17 cellular contexts compared by ENCODE assay signal in the genomic region with DNA sequence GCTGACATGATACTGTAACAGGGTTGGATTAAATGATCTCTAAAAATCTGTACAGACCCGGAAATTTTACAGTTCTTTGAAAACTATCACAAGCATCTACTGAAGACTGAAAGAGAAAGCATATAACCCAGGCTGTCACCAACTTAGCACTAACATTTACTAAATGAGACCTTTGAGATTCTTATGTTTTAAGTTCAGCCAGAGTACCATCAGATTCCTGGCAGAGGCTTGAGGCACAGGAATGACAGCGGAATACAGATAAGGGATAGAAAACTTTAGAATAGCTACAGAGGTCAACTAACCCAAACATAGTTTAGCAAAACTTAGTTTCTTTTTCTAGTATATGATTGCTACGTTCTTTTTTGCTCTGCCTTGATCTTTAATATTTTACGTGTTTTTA.
A peak's percentile ranks its signal among the peaks of the same experiment; 100 is the strongest.
DNase-seq lines count a peak whose midpoint lies in the region; ATAC-seq, FAIRE-seq and TF ChIP-seq lines count a peak whose summit lies in the region.
"Had no signal": no experiment of that assay in that cellular context is flagged by ENCODE, and none has a peak within 500 bp of the region (broad histone marks: within the 10 kb centered on the region; RNA-seq: fewer than 3 reads in every experiment).

No MANE protein-coding gene starts in this region.

- peak overlapping the region; percentile 64 for H3K4me2 ChIP-seq in osteoblast (ENCODE audit: insufficient read depth, low read length)

- H3K4me1 ChIP-seq in heart left ventricle (peaks cover 4 to 38% (median 31%) of the 10 kb centered on the region in 12 donors), osteoblast (ENCODE audit: insufficient read depth, low read length) (peaks cover 31% of the 10 kb centered on the region), upper lobe of left lung (peaks cover 0 to 12% (median 5%) of the 10 kb centered on the region in 4 donors)

- TF ChIP-seq EP300 in upper lobe of left lung (IDR thresholded peaks at IDR 0.05) = no peak

- H3K27ac Mint-ChIP-seq in brain = peak overlapping the region in 3 of 5 experiments; percentile 67 to 81 (median 77)
- H3K27ac Mint-ChIP-seq: activated CD4-positive, alpha-beta T cell treated with anti-CD3 and anti-CD28 coated beads for 36 hours; activated naive CD4-positive, alpha-beta T cell treated with anti-CD3 and anti-CD28 coated beads, Interleukin-2, amount 10 ng/mL, durations not matched to agents 7 days and 5 days; CD8-positive, alpha-beta T cell had no signal

- FAIRE-seq in GM12891 (lab: Jason Lieb, UNC) (no peak), H54 (lab: Jason Lieb, UNC) (no peak)

- H3K9me3 Mint-ChIP-seq in brain = peaks cover 0 to 8% (median 2%) of the 10 kb centered on the region in 5 experiments
- H3K9me3 Mint-ChIP-seq: activated naive CD4-positive, alpha-beta T cell treated with anti-CD3 and anti-CD28 coated beads, Interleukin-2, amount 10 ng/mL, durations not matched to agents 7 days and 5 days; CD8-positive, alpha-beta T cell had no signal

- peak; percentile 68 to 80 (median 72) for ATAC-seq in heart left ventricle
- peak in 1 of 2 donors; percentile 48 for ATAC-seq in upper lobe of left lung (ENCODE audit: low FRiP score in 2 of 2)
- no peak for ATAC-seq in HG03097 (IDR thresholded peaks at IDR 0.05; ENCODE audit: low FRiP score, unreplicated experiment)
- ATAC-seq: activated CD4-positive, alpha-beta T cell treated with anti-CD3 and anti-CD28 coated beads for 36 hours; CD8-positive, alpha-beta T cell; left colon; stimulated activated naive CD8-positive, alpha-beta T cell treated with anti-CD3 and anti-CD28 coated beads, Interleukin-15, Interleukin-2, amounts not matched to agents 100 U/mL and 50 U/mL, for 24 hours had no signal

- 9 to 26% (median 15%) methylated on average over 4 of the region's 4 CpGs for WGBS in heart left ventricle, 4 donors
- 51 to 54% methylated on average over 4 of the region's 4 CpGs for WGBS in upper lobe of left lung, 2 donors

- H3K79me2 ChIP-seq in osteoblast (ENCODE audit: insufficient read depth, low read length) = no peaks in the 10 kb centered on the region

- H3K27me3 ChIP-seq in heart left ventricle (no peaks in the 10 kb centered on the region), osteoblast (ENCODE audit: insufficient read depth, low read length) (no peaks in the 10 kb centered on the region), upper lobe of left lung (no peaks in the 10 kb centered on the region)

- H3K4me3 ChIP-seq in heart left ventricle = peak overlapping the region in 7 of 12 donors; percentile 1 to 42 (median 21)
- H3K4me3 ChIP-seq in osteoblast (ENCODE audit: insufficient read depth, low read length) = no peak overlapping the region
- no peak overlapping the region for H3K4me3 ChIP-seq in upper lobe of left lung

- peaks cover 24% of the 10 kb centered on the region for H3K4me1 Mint-ChIP-seq in brain
- H3K4me1 Mint-ChIP-seq: activated CD4-positive, alpha-beta T cell treated with anti-CD3 and anti-CD28 coated beads for 36 hours had no signal

- intact Hi-C loops in heart left ventricle (cut with DNase I) = loop anchor here in 3 of 10 donors (5.0 kb wide), 2 partner anchors 35 to 80 kb away; no protein-coding TSS in a partner anchor

- peak overlapping the region in 2 of 5 experiments; percentile 11 to 36 for H3K4me3 Mint-ChIP-seq in brain
- H3K4me3 Mint-ChIP-seq: activated CD4-positive, alpha-beta T cell treated with anti-CD3 and anti-CD28 coated beads for 36 hours; activated naive CD4-positive, alpha-beta T cell treated with anti-CD3 and anti-CD28 coated beads, Interleukin-2, amount 10 ng/mL, durations not matched to agents 7 days and 5 days; CD8-positive, alpha-beta T cell had no signal

- H3K36me3 ChIP-seq in heart left ventricle = peaks cover 0 to 46% (median 3%) of the 10 kb centered on the region in 9 donors
- H3K36me3 ChIP-seq in osteoblast (ENCODE audit: insufficient read depth, low read length) = no peaks in the 10 kb centered on the region
- H3K36me3 ChIP-seq in upper lobe of left lung = no peaks in the 10 kb centered on the region

- H3K27ac ChIP-seq in heart left ventricle (peak overlapping the region; percentile 18 to 77 (median 66)), osteoblast (ENCODE audit: low read depth, low read length) (peak overlapping the region; percentile 73), upper lobe of left lung (peak overlapping the region in 3 of 4 donors; percentile 4 to 62 (median 40))

- no peaks in the 10 kb centered on the region for H3K27me3 Mint-ChIP-seq in brain
- H3K27me3 Mint-ChIP-seq: activated CD4-positive, alpha-beta T cell treated with anti-CD3 and anti-CD28 coated beads for 36 hours; activated naive CD4-positive, alpha-beta T cell treated with anti-CD3 and anti-CD28 coated beads, Interleukin-2, amount 10 ng/mL, durations not matched to agents 7 days and 5 days had no signal

- no peaks in the 10 kb centered on the region for H4K20me1 ChIP-seq in osteoblast (ENCODE audit: insufficient read depth, low read length)

- DNase-seq in heart left ventricle = peak in 2 of 5 donors; percentile 16 to 30
- no peak for DNase-seq in osteoblast (ENCODE audit: insufficient read length, low spot score, missing footprints)
- no peak for DNase-seq in upper lobe of left lung
- DNase-seq in GM12891 (ENCODE audit: insufficient read length, low spot score) = no peak
- no peak for DNase-seq in H54 (ENCODE audit: insufficient read length, low spot score)
- no peak for DNase-seq in NK-92 (lab: John Stamatoyannopoulos, UW; ENCODE audit: unreplicated experiment)
- DNase-seq: activated CD4-positive, alpha-beta T cell treated with anti-CD3 and anti-CD28 coated beads for 36 hours; activated naive CD4-positive, alpha-beta T cell treated with anti-CD3 and anti-CD28 coated beads, Interleukin-2, amount 10 ng/mL, durations not matched to agents 7 days and 5 days; CD8-positive, alpha-beta T cell; cerebellar nuclear complex; HCEC 1CT; KG1; left colon; NCI-H1092; stimulated activated naive CD8-positive, alpha-beta T cell treated with anti-CD3 and anti-CD28 coated beads, Interleukin-15, Interleukin-2, amounts not matched to agents 100 U/mL and 50 U/mL, for 24 hours had no signal

- TF ChIP-seq POLR2A in heart left ventricle (IDR thresholded peaks at IDR 0.05) (no peak), upper lobe of left lung (IDR thresholded peaks at IDR 0.05) (no peak), GM12891 (IDR thresholded peaks at IDR 0.05; ENCODE audit: low read depth, low read length) (no peak), H54 (IDR thresholded peaks at IDR 0.05; ENCODE audit: low read depth, low read length) (no peak)

- TF ChIP-seq CTCF in brain (conservative IDR thresholded peaks at IDR 0.05) (no peak), heart left ventricle (IDR thresholded peaks at IDR 0.05) (no peak), osteoblast (IDR thresholded peaks at IDR 0.05; ENCODE audit: extremely low read depth, low read depth, low read length) (no peak), upper lobe of left lung (IDR thresholded peaks at IDR 0.05) (no peak)

- no peak overlapping the region for H2AFZ ChIP-seq in osteoblast (ENCODE audit: low read length)

- H3K9me3 ChIP-seq in heart left ventricle (no peaks in the 10 kb centered on the region), osteoblast (ENCODE audit: low read depth, low read length) (no peaks in the 10 kb centered on the region), upper lobe of left lung (no peaks in the 10 kb centered on the region)

- H3K36me3 Mint-ChIP-seq in brain = peaks cover 64% of the 10 kb centered on the region

TF ChIP-seq in GM12891, 5 proteins besides CTCF, POLR2A, EP300 and RAD21:
- TF ChIP-seq POLR2AphosphoS5 (IDR thresholded peaks at IDR 0.05; ENCODE audit: low read depth, low read length) = no peak
- no peak for TF ChIP-seq POU2F2 (IDR thresholded peaks at IDR 0.05; ENCODE audit: low read depth, low read length)
- no peak for TF ChIP-seq SPI1 (IDR thresholded peaks at IDR 0.05; ENCODE audit: low read depth, low read length)
- no peak for TF ChIP-seq PAX5 (IDR thresholded peaks at IDR 0.05; ENCODE audit: insufficient read depth, low read length, severe bottlenecking)
- no peak for TF ChIP-seq TAF1 (IDR thresholded peaks at IDR 0.05; ENCODE audit: low read depth, low read length)
TF ChIP-seq in GM12891: peak in this region for 0.

Comparison
In these comparisons a context has a peak if more than half of its experiments do, and no peak if none do; other contexts are left out.
1. H3K4me3 ChIP-seq: peak in heart left ventricle (7 of 12); none in osteoblast (single experiment) and upper lobe of left lung (0 of 4).
2. Peak in every context shown above with its lines, with median percentiles within 50 percentile points of each other: H3K27ac ChIP-seq.